ENCODE assay signal across 1 cellular context in the genomic region with DNA sequence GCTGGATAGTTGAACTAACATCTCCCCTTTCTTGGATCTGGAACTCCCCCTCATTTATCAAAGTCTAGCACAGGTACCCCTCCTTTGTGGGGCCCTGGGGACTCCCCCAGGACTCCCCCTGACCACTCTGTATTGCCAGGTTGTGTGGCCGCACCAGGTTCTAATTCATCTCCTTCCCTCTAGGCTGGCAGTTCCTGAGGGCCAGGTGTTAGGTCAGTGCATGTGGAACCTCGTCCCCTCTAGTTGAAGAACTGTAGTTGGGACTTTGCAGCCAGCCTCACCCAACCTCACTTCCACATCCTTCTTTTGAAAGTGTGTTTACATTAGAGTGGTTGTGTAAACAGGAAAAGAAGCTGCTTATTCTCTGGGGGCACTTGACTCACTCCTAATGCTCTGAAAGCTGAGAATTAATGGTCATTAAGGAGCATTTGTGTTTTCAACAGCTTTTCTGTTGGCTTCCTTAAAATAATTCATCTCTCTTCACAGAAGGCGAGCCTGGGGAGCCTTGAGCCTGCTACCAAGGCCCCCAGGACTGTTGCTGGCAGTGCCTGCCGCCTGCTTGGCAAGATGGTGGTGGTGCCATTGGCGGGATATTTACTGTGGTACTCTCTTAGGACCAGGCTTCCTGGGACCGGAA.
TF ChIP-seq lines count a peak whose summit lies in the region.

No MANE protein-coding gene starts in this region.

TF ChIP-seq in liver, 16 proteins besides CTCF, POLR2A, EP300 and RAD21 (continued from another document):
- TF ChIP-seq, protein P1, sequence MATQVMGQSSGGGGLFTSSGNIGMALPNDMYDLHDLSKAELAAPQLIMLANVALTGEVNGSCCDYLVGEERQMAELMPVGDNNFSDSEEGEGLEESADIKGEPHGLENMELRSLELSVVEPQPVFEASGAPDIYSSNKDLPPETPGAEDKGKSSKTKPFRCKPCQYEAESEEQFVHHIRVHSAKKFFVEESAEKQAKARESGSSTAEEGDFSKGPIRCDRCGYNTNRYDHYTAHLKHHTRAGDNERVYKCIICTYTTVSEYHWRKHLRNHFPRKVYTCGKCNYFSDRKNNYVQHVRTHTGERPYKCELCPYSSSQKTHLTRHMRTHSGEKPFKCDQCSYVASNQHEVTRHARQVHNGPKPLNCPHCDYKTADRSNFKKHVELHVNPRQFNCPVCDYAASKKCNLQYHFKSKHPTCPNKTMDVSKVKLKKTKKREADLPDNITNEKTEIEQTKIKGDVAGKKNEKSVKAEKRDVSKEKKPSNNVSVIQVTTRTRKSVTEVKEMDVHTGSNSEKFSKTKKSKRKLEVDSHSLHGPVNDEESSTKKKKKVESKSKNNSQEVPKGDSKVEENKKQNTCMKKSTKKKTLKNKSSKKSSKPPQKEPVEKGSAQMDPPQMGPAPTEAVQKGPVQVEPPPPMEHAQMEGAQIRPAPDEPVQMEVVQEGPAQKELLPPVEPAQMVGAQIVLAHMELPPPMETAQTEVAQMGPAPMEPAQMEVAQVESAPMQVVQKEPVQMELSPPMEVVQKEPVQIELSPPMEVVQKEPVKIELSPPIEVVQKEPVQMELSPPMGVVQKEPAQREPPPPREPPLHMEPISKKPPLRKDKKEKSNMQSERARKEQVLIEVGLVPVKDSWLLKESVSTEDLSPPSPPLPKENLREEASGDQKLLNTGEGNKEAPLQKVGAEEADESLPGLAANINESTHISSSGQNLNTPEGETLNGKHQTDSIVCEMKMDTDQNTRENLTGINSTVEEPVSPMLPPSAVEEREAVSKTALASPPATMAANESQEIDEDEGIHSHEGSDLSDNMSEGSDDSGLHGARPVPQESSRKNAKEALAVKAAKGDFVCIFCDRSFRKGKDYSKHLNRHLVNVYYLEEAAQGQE (IDR thresholded peaks at IDR 0.05) = no peak
- no peak for TF ChIP-seq TAF1 (conservative IDR thresholded peaks at IDR 0.05)
- no peak for TF ChIP-seq RXRA (IDR thresholded peaks at IDR 0.05)
- TF ChIP-seq SP1 (IDR thresholded peaks at IDR 0.05) = no peak
- TF ChIP-seq, protein P2, sequence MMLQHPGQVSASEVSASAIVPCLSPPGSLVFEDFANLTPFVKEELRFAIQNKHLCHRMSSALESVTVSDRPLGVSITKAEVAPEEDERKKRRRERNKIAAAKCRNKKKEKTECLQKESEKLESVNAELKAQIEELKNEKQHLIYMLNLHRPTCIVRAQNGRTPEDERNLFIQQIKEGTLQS (IDR thresholded peaks at IDR 0.05) = no peak
- TF ChIP-seq JUND (IDR thresholded peaks at IDR 0.05) = no peak
- TF ChIP-seq, protein P3, sequence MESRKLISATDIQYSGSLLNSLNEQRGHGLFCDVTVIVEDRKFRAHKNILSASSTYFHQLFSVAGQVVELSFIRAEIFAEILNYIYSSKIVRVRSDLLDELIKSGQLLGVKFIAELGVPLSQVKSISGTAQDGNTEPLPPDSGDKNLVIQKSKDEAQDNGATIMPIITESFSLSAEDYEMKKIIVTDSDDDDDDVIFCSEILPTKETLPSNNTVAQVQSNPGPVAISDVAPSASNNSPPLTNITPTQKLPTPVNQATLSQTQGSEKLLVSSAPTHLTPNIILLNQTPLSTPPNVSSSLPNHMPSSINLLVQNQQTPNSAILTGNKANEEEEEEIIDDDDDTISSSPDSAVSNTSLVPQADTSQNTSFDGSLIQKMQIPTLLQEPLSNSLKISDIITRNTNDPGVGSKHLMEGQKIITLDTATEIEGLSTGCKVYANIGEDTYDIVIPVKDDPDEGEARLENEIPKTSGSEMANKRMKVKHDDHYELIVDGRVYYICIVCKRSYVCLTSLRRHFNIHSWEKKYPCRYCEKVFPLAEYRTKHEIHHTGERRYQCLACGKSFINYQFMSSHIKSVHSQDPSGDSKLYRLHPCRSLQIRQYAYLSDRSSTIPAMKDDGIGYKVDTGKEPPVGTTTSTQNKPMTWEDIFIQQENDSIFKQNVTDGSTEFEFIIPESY (IDR thresholded peaks at IDR 0.05) = no peak
- no peak for TF ChIP-seq YY1 (IDR thresholded peaks at IDR 0.05)
- TF ChIP-seq FOXA1 (IDR thresholded peaks at IDR 0.05) = peak; percentile 54
